In genomic region chr6:147212618-147213017, GRCh38 we compare ENCODE assay signal across 18 cellular contexts.
"Had no signal": no experiment of that assay in that cellular context is flagged by ENCODE, and none has a peak within 500 bp of the region (broad histone marks: within the 10 kb centered on the region; RNA-seq: fewer than 3 reads in every experiment).

No MANE protein-coding gene starts in this region.

- H3K4me1 Mint-ChIP-seq: naive B cell; stimulated activated naive B cell treated with anti-CD40 and anti-IgM and Interleukin-4, amounts not matched to agents 10 μg/mL and 1 μg/mL and 100 μg/mL, for 72 hours had no signal

- H3K27me3 Mint-ChIP-seq: central memory CD8-positive, alpha-beta T cell; naive B cell; stimulated activated naive B cell treated with anti-CD40 and anti-IgM and Interleukin-4, amounts not matched to agents 10 μg/mL and 1 μg/mL and 100 μg/mL, for 72 hours had no signal

- DNase-seq: activated CD4-positive, alpha-beta T cell treated with anti-CD3 and anti-CD28 coated beads, Interleukin-2, amount 50 U/mL, for 4 hours; activated effector memory CD4-positive, alpha-beta T cell treated with anti-CD3 and anti-CD28 coated beads, Interleukin-2, amount 50 U/mL, for 16 hours; activated naive CD4-positive, alpha-beta T cell treated with anti-CD3 and anti-CD28 coated beads, Interleukin-2, amount 50 U/mL, for 16 hours; activated T-cell treated with anti-CD3 and anti-CD28 coated beads, Interleukin-2, amount 50 U/mL, for 72 hours; aorta; head of caudate nucleus; kidney; mesenchymal stem cell; mucosa of descending colon; naive B cell; posterior cingulate gyrus; sigmoid colon; spleen; stimulated activated CD4-positive, alpha-beta T cell treated with anti-CD3 and anti-CD28 coated beads, Interleukin-4, amount 100 ng/mL, for 4 hours; stimulated activated naive B cell treated with anti-CD40 and anti-IgM and Interleukin-4, amounts not matched to agents 10 μg/mL and 1 μg/mL and 100 μg/mL, for 72 hours; T1000; upper lobe of right lung had no signal

- H3K9me3 Mint-ChIP-seq: activated T-cell treated with anti-CD3 and anti-CD28 coated beads, Interleukin-2, amount 50 U/mL, for 72 hours; central memory CD8-positive, alpha-beta T cell; naive B cell; stimulated activated naive B cell treated with anti-CD40 and anti-IgM and Interleukin-4, amounts not matched to agents 10 μg/mL and 1 μg/mL and 100 μg/mL, for 72 hours had no signal

- H3K27ac Mint-ChIP-seq: activated T-cell treated with anti-CD3 and anti-CD28 coated beads, Interleukin-2, amount 50 U/mL, for 72 hours; naive B cell; stimulated activated naive B cell treated with anti-CD40 and anti-IgM and Interleukin-4, amounts not matched to agents 10 μg/mL and 1 μg/mL and 100 μg/mL, for 72 hours had no signal

- H3K36me3 Mint-ChIP-seq: naive B cell had no signal

- H3K4me3 Mint-ChIP-seq: activated T-cell treated with anti-CD3 and anti-CD28 coated beads, Interleukin-2, amount 50 U/mL, for 72 hours; central memory CD8-positive, alpha-beta T cell; naive B cell; stimulated activated naive B cell treated with anti-CD40 and anti-IgM and Interleukin-4, amounts not matched to agents 10 μg/mL and 1 μg/mL and 100 μg/mL, for 72 hours had no signal

- ATAC-seq: activated T-cell treated with anti-CD3 and anti-CD28 coated beads, Interleukin-2, amount 50 U/mL, for 72 hours; mucosa of descending colon; stimulated activated naive B cell treated with anti-CD40 and anti-IgM and Interleukin-4, amounts not matched to agents 10 μg/mL and 1 μg/mL and 100 μg/mL, for 72 hours; upper lobe of right lung had no signal
